Comparison of ENCODE assay signal across 8 cellular contexts in genomic region chr2:219499058-219499307, GRCh38. TPM values are rescaled to one million over a fixed set of nuclear protein-coding genes. Genes with fewer than 3 reads are reported as not detected.
DNase-seq lines count a peak whose midpoint lies in the region; ATAC-seq, FAIRE-seq and TF ChIP-seq lines count a peak whose summit lies in the region.

No MANE protein-coding gene starts in this region.

- H3K4me1 Mint-ChIP-seq in GM23338 (peaks cover 54% of the 10 kb centered on the region), glutamatergic neuron (ENCODE audit: low read depth, unreplicated experiment) (peaks cover 39% of the 10 kb centered on the region)

- H3F3A ChIP-seq in GM23338 (replicated peaks; ENCODE audit: low read depth): peaks cover 17% of the 10 kb centered on the region

- H3K27ac ChIP-seq in GM23338 (ENCODE audit: low read depth): no peak overlapping the region
- H3K27ac ChIP-seq in WERI-Rb-1: peak overlapping the region; percentile 75
- peak overlapping the region; percentile 41 to 94 for H3K27ac ChIP-seq in small intestine (ENCODE audit: low read depth in 1 of 2, low read length in 1 of 2)

- H2AFZ ChIP-seq in GM23338: no peak overlapping the region

- no peak for ATAC-seq in GM23338

- no peak for FAIRE-seq in small intestine (lab: Jason Lieb, UNC)

- WGBS in small intestine, 3 donors: 0% methylated on average over 3 of the region's 3 CpGs

- H3K27me3 ChIP-seq in GM23338 (ENCODE audit: insufficient read depth) (peaks cover 40% of the 10 kb centered on the region), WERI-Rb-1 (ENCODE audit: insufficient read depth, low read depth, severe bottlenecking) (no peaks in the 10 kb centered on the region), small intestine (ENCODE audit: control insufficient read depth in 2 of 2, insufficient read depth in 2 of 2, low read length in 2 of 2) (peaks cover 0 to 3% of the 10 kb centered on the region in 2 donors)

- H3K36me3 Mint-ChIP-seq in GM23338 (ENCODE audit: low read depth) (peaks cover 4% of the 10 kb centered on the region; the same call in 2 of the 3 replicates), glutamatergic neuron (ENCODE audit: unreplicated experiment) (no peaks in the 10 kb centered on the region)

- H3K4me3 ChIP-seq in GM23338 (peak overlapping the region; percentile 58), WERI-Rb-1 (ENCODE audit: low read depth, low read length) (peak overlapping the region; percentile 66), small intestine (ENCODE audit: low read depth in 1 of 2, low read length in 2 of 2) (peak overlapping the region; percentile 69 to 77)

- H3K79me2 ChIP-seq in GM23338 (replicated peaks; ENCODE audit: insufficient read depth): no peaks in the 10 kb centered on the region

- H3K9me3 Mint-ChIP-seq in GM23338 (no peaks in the 10 kb centered on the region), glutamatergic neuron (ENCODE audit: unreplicated experiment) (peaks cover 16% of the 10 kb centered on the region)

- H4K20me1 ChIP-seq in GM23338 (replicated peaks; ENCODE audit: insufficient read depth): no peaks in the 10 kb centered on the region

- H3K9me3 ChIP-seq in WERI-Rb-1 (ENCODE audit: severe bottlenecking) (no peaks in the 10 kb centered on the region), small intestine (ENCODE audit: control insufficient read depth, low read depth) (no peaks in the 10 kb centered on the region)

- DNase-seq in GM23338 (ENCODE audit: low spot score) (no peak), WERI-Rb-1 (no peak), glutamatergic neuron (no peak), small intestine (no peak), CD1c-positive myeloid dendritic cell (ENCODE audit: extremely low spot score) (no peak), GM10266 (ENCODE audit: extremely low spot score) (no peak), NCI-H1694 (lab: John Stamatoyannopoulos, UW) (no peak), COLO829 (ENCODE audit: low spot score) (no peak)

- peak overlapping the region; percentile 79 for H3K4me2 ChIP-seq in GM23338

- H3K36me3 ChIP-seq in GM23338 (ENCODE audit: insufficient read depth): no peaks in the 10 kb centered on the region
- H3K36me3 ChIP-seq in WERI-Rb-1: no peaks in the 10 kb centered on the region; the same call in 1 of the 2 replicates
- peaks cover 3% of the 10 kb centered on the region in 2 donors for H3K36me3 ChIP-seq in small intestine (ENCODE audit: control insufficient read depth in 2 of 2, insufficient read depth in 2 of 2, low read length in 2 of 2)

- H3K27me3 Mint-ChIP-seq in GM23338 (ENCODE audit: insufficient read depth, low read depth, poor library complexity): peaks cover 46% of the 10 kb centered on the region
- peaks cover 19% of the 10 kb centered on the region for H3K27me3 Mint-ChIP-seq in glutamatergic neuron (ENCODE audit: unreplicated experiment)

- H3K27ac Mint-ChIP-seq in GM23338: peak overlapping the region; percentile 38; the same call in 1 of the 2 replicates
- peak overlapping the region; percentile 85 for H3K27ac Mint-ChIP-seq in glutamatergic neuron (ENCODE audit: unreplicated experiment)

- no peak for TF ChIP-seq CTCF in GM23338 (conservative IDR thresholded peaks at IDR 0.05; ENCODE audit: low read depth in 2 of 2)
- no peak for TF ChIP-seq CTCF in WERI-Rb-1 (IDR thresholded peaks at IDR 0.05; ENCODE audit: low read depth, low read length)
- no peak for TF ChIP-seq CTCF in glutamatergic neuron (IDR thresholded peaks at IDR 0.05; ENCODE audit: partially characterized antibody, unreplicated experiment)
- TF ChIP-seq CTCF in GM10266 (IDR thresholded peaks at IDR 0.05; ENCODE audit: control insufficient read depth, insufficient read depth, low read depth, missing control alignments): no peak

- H3K4me3 Mint-ChIP-seq in GM23338 (peak overlapping the region; percentile 84), glutamatergic neuron (ENCODE audit: unreplicated experiment) (peak overlapping the region; percentile 90)

- H3K9me2 ChIP-seq in GM23338 (ENCODE audit: insufficient read depth): no peaks in the 10 kb centered on the region

- H3K4me1 ChIP-seq in GM23338 (ENCODE audit: insufficient read depth): peaks cover 47% of the 10 kb centered on the region
- peaks cover 4 to 7% of the 10 kb centered on the region in 2 donors for H3K4me1 ChIP-seq in small intestine (ENCODE audit: control insufficient read depth in 2 of 2, insufficient read depth in 1 of 2, low read depth in 1 of 2, low read length in 1 of 2)

TF ChIP-seq in GM23338, 12 proteins besides CTCF, POLR2A, EP300 and RAD21 (continues in another document):
- TF ChIP-seq, protein P1, sequence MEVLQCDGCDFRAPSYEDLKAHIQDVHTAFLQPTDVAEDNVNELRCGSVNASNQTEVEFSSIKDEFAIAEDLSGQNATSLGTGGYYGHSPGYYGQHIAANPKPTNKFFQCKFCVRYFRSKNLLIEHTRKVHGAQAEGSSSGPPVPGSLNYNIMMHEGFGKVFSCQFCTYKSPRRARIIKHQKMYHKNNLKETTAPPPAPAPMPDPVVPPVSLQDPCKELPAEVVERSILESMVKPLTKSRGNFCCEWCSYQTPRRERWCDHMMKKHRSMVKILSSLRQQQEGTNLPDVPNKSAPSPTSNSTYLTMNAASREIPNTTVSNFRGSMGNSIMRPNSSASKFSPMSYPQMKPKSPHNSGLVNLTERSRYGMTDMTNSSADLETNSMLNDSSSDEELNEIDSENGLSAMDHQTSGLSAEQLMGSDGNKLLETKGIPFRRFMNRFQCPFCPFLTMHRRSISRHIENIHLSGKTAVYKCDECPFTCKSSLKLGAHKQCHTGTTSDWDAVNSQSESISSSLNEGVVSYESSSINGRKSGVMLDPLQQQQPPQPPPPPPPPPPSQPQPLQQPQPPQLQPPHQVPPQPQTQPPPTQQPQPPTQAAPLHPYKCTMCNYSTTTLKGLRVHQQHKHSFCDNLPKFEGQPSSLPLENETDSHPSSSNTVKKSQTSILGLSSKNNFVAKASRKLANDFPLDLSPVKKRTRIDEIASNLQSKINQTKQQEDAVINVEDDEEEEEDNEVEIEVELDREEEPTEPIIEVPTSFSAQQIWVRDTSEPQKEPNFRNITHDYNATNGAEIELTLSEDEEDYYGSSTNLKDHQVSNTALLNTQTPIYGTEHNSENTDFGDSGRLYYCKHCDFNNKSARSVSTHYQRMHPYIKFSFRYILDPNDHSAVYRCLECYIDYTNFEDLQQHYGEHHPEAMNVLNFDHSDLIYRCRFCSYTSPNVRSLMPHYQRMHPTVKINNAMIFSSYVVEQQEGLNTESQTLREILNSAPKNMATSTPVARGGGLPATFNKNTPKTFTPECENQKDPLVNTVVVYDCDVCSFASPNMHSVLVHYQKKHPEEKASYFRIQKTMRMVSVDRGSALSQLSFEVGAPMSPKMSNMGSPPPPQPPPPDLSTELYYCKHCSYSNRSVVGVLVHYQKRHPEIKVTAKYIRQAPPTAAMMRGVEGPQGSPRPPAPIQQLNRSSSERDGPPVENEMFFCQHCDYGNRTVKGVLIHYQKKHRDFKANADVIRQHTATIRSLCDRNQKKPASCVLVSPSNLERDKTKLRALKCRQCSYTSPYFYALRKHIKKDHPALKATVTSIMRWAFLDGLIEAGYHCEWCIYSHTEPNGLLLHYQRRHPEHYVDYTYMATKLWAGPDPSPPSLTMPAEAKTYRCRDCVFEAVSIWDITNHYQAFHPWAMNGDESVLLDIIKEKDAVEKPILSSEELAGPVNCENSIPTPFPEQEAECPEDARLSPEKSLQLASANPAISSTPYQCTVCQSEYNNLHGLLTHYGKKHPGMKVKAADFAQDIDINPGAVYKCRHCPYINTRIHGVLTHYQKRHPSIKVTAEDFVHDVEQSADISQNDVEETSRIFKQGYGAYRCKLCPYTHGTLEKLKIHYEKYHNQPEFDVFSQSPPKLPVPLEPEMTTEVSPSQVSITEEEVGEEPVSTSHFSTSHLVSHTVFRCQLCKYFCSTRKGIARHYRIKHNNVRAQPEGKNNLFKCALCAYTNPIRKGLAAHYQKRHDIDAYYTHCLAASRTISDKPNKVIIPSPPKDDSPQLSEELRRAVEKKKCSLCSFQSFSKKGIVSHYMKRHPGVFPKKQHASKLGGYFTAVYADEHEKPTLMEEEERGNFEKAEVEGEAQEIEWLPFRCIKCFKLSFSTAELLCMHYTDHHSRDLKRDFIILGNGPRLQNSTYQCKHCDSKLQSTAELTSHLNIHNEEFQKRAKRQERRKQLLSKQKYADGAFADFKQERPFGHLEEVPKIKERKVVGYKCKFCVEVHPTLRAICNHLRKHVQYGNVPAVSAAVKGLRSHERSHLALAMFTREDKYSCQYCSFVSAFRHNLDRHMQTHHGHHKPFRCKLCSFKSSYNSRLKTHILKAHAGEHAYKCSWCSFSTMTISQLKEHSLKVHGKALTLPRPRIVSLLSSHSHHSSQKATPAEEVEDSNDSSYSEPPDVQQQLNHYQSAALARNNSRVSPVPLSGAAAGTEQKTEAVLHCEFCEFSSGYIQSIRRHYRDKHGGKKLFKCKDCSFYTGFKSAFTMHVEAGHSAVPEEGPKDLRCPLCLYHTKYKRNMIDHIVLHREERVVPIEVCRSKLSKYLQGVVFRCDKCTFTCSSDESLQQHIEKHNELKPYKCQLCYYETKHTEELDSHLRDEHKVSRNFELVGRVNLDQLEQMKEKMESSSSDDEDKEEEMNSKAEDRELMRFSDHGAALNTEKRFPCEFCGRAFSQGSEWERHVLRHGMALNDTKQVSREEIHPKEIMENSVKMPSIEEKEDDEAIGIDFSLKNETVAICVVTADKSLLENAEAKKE (CRISPR knock-in tag; IDR thresholded peaks at IDR 0.05): no peak
- TF ChIP-seq EZH2 (IDR thresholded peaks at IDR 0.05; ENCODE audit: low read depth, unreplicated experiment): no peak

RNA-seq across cellular contexts. Expression of gene GMPPA, which starts 0.3 kb away (rescaled TPM):
- total RNA-seq in GM23338 (2014; rRNA removed; shearing (Covaris generic)): 33.8 and 37.3 TPM in 2 replicates
- polyA plus RNA-seq in GM23338 (2016; fragmentation: Nextera tagmentation; extraction: Ambion mirVana) (25.2 and 27.0 TPM in 2 replicates), small intestine (10 to 100 TPM; 52.6 to 63.5 (median 59.3) TPM)
- total RNA-seq in glutamatergic neuron (ENCODE audit: unreplicated experiment): 23.2 TPM

RNA-seq across cellular contexts. Expression of gene ASIC4, which starts 15.3 kb away (rescaled TPM):
- 3.6 TPM in 1 of 2 replicates, not detected in the other for total RNA-seq in GM23338 (2014; rRNA removed; shearing (Covaris generic))
- polyA plus RNA-seq in GM23338 (2016; fragmentation: Nextera tagmentation; extraction: Ambion mirVana) (0.13 and 0.40 TPM in 2 replicates), small intestine (under 1 TPM in 1 of 3 donors, not detected in 2; 0.04 TPM)
- total RNA-seq in glutamatergic neuron (ENCODE audit: unreplicated experiment): 5.4 TPM

RNA-seq across cellular contexts. Expression of gene CHPF, which starts 44.6 kb away (rescaled TPM):
- 232 and 252 TPM in 2 replicates for total RNA-seq in GM23338 (2014; rRNA removed; shearing (Covaris generic))
- polyA plus RNA-seq in GM23338 (2016; fragmentation: Nextera tagmentation; extraction: Ambion mirVana) (34.4 and 36.5 TPM in 2 replicates), small intestine (10 to 100 TPM in 2 of 3 donors, 1 to 10 TPM in 1; 8.7 to 51.9 (median 49.0) TPM)
- 31.1 TPM for total RNA-seq in glutamatergic neuron (ENCODE audit: unreplicated experiment)

RNA-seq across cellular contexts. Expression of gene TMEM198, which starts 44.8 kb away (rescaled TPM):
- total RNA-seq in GM23338 (2014; rRNA removed; shearing (Covaris generic)): 13.7 and 25.6 TPM in 2 replicates
- polyA plus RNA-seq in GM23338 (2016; fragmentation: Nextera tagmentation; extraction: Ambion mirVana) (5.6 TPM in 2 replicates), small intestine (10 to 100 TPM in 1 of 3 donors, 1 to 10 TPM in 2; 1.8 to 23.5 (median 9.6) TPM)
- total RNA-seq in glutamatergic neuron (ENCODE audit: unreplicated experiment): 40.9 TPM
